8 cellular contexts compared by ENCODE assay signal in genomic region chr4:101102114-101102752, GRCh38.
DNase-seq lines count a peak whose midpoint lies in the region; ATAC-seq and TF ChIP-seq lines count a peak whose summit lies in the region.
"Had no signal": no experiment of that assay in that cellular context is flagged by ENCODE, and none has a peak within 500 bp of the region (broad histone marks: within the 10 kb centered on the region; RNA-seq: fewer than 3 reads in every experiment).

No MANE protein-coding gene starts in this region.

- peaks cover 26% of the 10 kb centered on the region for H3K36me3 Mint-ChIP-seq in activated naive CD8-positive, alpha-beta T cell treated with anti-CD3 and anti-CD28 coated beads for 36 hours

- peaks cover 19% of the 10 kb centered on the region for H3K4me1 Mint-ChIP-seq in activated naive CD8-positive, alpha-beta T cell treated with anti-CD3 and anti-CD28 coated beads for 36 hours

- H3K27me3 Mint-ChIP-seq in activated naive CD8-positive, alpha-beta T cell treated with anti-CD3 and anti-CD28 coated beads for 36 hours = no peaks in the 10 kb centered on the region
- H3K27me3 Mint-ChIP-seq: T-cell had no signal

- H3K27me3 ChIP-seq in adrenal gland (no peaks in the 10 kb centered on the region), tibial nerve (no peaks in the 10 kb centered on the region)

- no peak overlapping the region for H3K27ac ChIP-seq in adrenal gland
- peak overlapping the region in 2 of 4 donors; percentile 56 to 69 for H3K27ac ChIP-seq in tibial nerve

- H3K9me3 Mint-ChIP-seq in activated naive CD8-positive, alpha-beta T cell treated with anti-CD3 and anti-CD28 coated beads for 36 hours = no peaks in the 10 kb centered on the region
- H3K9me3 Mint-ChIP-seq: T-cell had no signal

- no peak for TF ChIP-seq CTCF in adrenal gland (IDR thresholded peaks at IDR 0.05)
- TF ChIP-seq CTCF in tibial nerve (IDR thresholded peaks at IDR 0.05) = no peak

- intact Hi-C loops in adrenal gland (cut with DNase I) (no loop called here), left ventricle myocardium superior (cut with micrococcal nuclease) (no loop called here)

- H3K9me3 ChIP-seq in adrenal gland (replicated peaks in 1 of 3) (no peaks in the 10 kb centered on the region), tibial nerve (no peaks in the 10 kb centered on the region)

- peak in 1 of 2 donors; percentile 61 for TF ChIP-seq EP300 in tibial nerve (IDR thresholded peaks at IDR 0.05)

- no peak overlapping the region for H3K4me3 Mint-ChIP-seq in activated naive CD8-positive, alpha-beta T cell treated with anti-CD3 and anti-CD28 coated beads for 36 hours
- H3K4me3 Mint-ChIP-seq: T-cell had no signal

- DNase-seq in HT1080 (ENCODE audit: low read depth) (peak; percentile 63), adrenal gland (peak in 6 of 7 donors; percentile 15 to 70 (median 40)), left ventricle myocardium superior (peak; percentile 66), tibial nerve (ENCODE audit: low spot score in 2 of 2) (peak; percentile 63 to 70)
- DNase-seq in effector CD4-positive, alpha-beta T cell = no peak
- no peak for DNase-seq in stimulated activated CD4-positive, alpha-beta T cell treated with anti-CD3 and anti-CD28 coated beads, Interleukin-2, amount 100 ng/mL, for 24 hours
- no peak for DNase-seq in activated naive CD8-positive, alpha-beta T cell treated with anti-CD3 and anti-CD28 coated beads for 36 hours
- DNase-seq: T-cell had no signal

- whole genome bisulfite sequencing in adrenal gland, 4 donors = 18 to 59% (median 50%) methylated on average over 1 of the region's 1 CpG
- WGBS in tibial nerve, 2 donors = 2 to 4% methylated on average over 1 of the region's 1 CpG

- TF ChIP-seq POLR2A in adrenal gland (IDR thresholded peaks at IDR 0.05) (no peak), tibial nerve (IDR thresholded peaks at IDR 0.05) (no peak)

- H3K4me1 ChIP-seq in adrenal gland (replicated peaks in 1 of 2) (peaks cover 0 to 31% of the 10 kb centered on the region in 2 donors), tibial nerve (peaks cover 7 to 53% (median 24%) of the 10 kb centered on the region in 4 donors)

- H3K36me3 ChIP-seq in adrenal gland (replicated peaks in 1 of 2) = no peaks in the 10 kb centered on the region
- H3K36me3 ChIP-seq in tibial nerve = no peaks in the 10 kb centered on the region

- no peak overlapping the region for H3K27ac Mint-ChIP-seq in activated naive CD8-positive, alpha-beta T cell treated with anti-CD3 and anti-CD28 coated beads for 36 hours
- H3K27ac Mint-ChIP-seq: T-cell had no signal

- H3K4me3 ChIP-seq in adrenal gland = no peak overlapping the region
- H3K4me3 ChIP-seq in tibial nerve = no peak overlapping the region

- peak; percentile 85 for ATAC-seq in left ventricle myocardium superior
- ATAC-seq: T-cell had no signal

Comparison
In these comparisons a context has a peak if more than half of its experiments do, and no peak if none do; other contexts are left out.
1. DNase-seq: peak in HT1080 (single experiment), adrenal gland (6 of 7), left ventricle myocardium superior (single experiment) and tibial nerve (2 of 2); none in effector CD4-positive, alpha-beta T cell (single experiment), stimulated activated CD4-positive, alpha-beta T cell treated with anti-CD3 and anti-CD28 coated beads, Interleukin-2, amount 100 ng/mL, for 24 hours (0 of 2) and activated naive CD8-positive, alpha-beta T cell treated with anti-CD3 and anti-CD28 coated beads for 36 hours (single experiment).